Comparison of ENCODE assay signal across 14 cellular contexts in the genomic region with DNA sequence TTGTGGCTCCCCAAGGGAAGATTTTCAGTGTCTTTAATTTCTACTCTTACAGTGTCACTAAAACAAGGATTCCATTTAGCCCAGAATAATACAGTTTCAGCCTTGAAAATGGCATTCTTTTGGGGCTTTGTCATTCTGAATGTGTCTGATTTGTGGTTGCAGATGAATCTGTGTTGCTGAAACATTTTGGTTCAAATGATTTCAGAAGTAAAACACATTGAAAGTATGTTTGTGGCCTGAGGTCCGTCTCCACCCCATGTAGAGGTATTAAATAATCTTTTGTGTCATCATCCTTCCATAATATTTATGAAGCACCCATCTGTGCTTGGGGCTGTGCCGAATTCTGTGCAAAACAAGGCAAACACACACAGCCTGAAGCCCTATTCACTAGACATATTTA. TPM values are rescaled to one million over a fixed set of nuclear protein-coding genes. Genes with fewer than 3 reads are reported as not detected.
DNase-seq lines count a peak whose midpoint lies in the region; FAIRE-seq and TF ChIP-seq lines count a peak whose summit lies in the region.
"Not testable (repeated sequence)": the region's sequence is repeated elsewhere in the genome, so short reads cannot be mapped to it uniquely, and the experiment has no call there.
"Had no signal": no experiment of that assay in that cellular context is flagged by ENCODE, and none has a peak within 500 bp of the region (broad histone marks: within the 10 kb centered on the region; RNA-seq: fewer than 3 reads in every experiment).

No MANE protein-coding gene starts in this region.

- not testable (repeated sequence) for H3K36me3 ChIP-seq in GM23248 (ENCODE audit: low read depth); kidney epithelial cell (ENCODE audit: control insufficient read depth, insufficient read depth, low read length)

- H3F3A ChIP-seq in GM23248 (ENCODE audit: insufficient read depth) = not testable (repeated sequence)

- not testable (repeated sequence) for H3K9ac ChIP-seq in GM23248

- 33 to 34% methylated on average over 2 of the region's 2 CpGs for WGBS in GM23248 (ENCODE audit: low coverage in 1 of 2, low lambda C conversion rate in 2 of 2, missing lambda C conversion rate in 2 of 2), 2 experiments

- not testable (repeated sequence) for H4K20me1 ChIP-seq in GM23248 (ENCODE audit: insufficient read depth)

- not testable (repeated sequence) for H3K79me2 ChIP-seq in GM23248 (ENCODE audit: insufficient read depth)

- H3K4me2 ChIP-seq in GM23248 (ENCODE audit: unreplicated experiment) = not testable (repeated sequence)

- H3K27me3 ChIP-seq in GM23248 (replicated peaks; ENCODE audit: insufficient read depth); kidney epithelial cell (ENCODE audit: control insufficient read depth, insufficient read depth, low read length): not testable (repeated sequence)

- not testable (repeated sequence) for H3K9me3 ChIP-seq in GM23248 (ENCODE audit: low read depth)

- FAIRE-seq in urothelium cell line (lab: Jason Lieb, UNC) = not testable (repeated sequence)

- not testable (repeated sequence) for H3K27ac ChIP-seq in GM23248

- not testable (repeated sequence) for TF ChIP-seq CTCF in AG09319 (IDR thresholded peaks at IDR 0.05; ENCODE audit: low read depth, low read length); kidney epithelial cell (IDR thresholded peaks at IDR 0.05; ENCODE audit: insufficient read depth, low read length, poor library complexity, severe bottlenecking)

- peak; percentile 10 for DNase-seq in AG09319 (ENCODE audit: extremely low read depth, low read depth)
- peak; percentile 55 for DNase-seq in GM23248
- peak; percentile 80 for DNase-seq in M059J (ENCODE audit: low read depth)
- DNase-seq in astrocyte of the hippocampus (ENCODE audit: low read depth, low spot score) = peak; percentile 16
- DNase-seq in fibroblast of peridontal ligament (ENCODE audit: extremely low read depth) = peak; percentile 74
- DNase-seq in kidney epithelial cell (ENCODE audit: low read depth) = peak; percentile 18
- peak; percentile 31 for DNase-seq in pons (ENCODE audit: low spot score)
- DNase-seq in urothelium cell line (ENCODE audit: low spot score) = peak; percentile 25

- H3K4me1 ChIP-seq in GM23248 (ENCODE audit: insufficient read depth) = not testable (repeated sequence)

- not testable (repeated sequence) for H2AFZ ChIP-seq in GM23248

- in situ Hi-C loops in GM23248 (cut with MboI) = not testable (repeated sequence)

- not testable (repeated sequence) for H3K9me2 ChIP-seq in GM23248 (ENCODE audit: insufficient read depth)

- H3K4me3 ChIP-seq in GM23248; kidney epithelial cell (ENCODE audit: low read depth, low read length): not testable (repeated sequence)

RNA-seq across cellular contexts. Expression of gene PGM5, which starts 40.6 kb away (rescaled TPM):
- total RNA-seq in GM23248 (2014; rRNA removed; shearing (Covaris generic)) = 0.11 TPM in 1 of 2 replicates, not detected in the other
- polyA plus RNA-seq in GM23248 (2016; fragmentation: Nextera tagmentation; extraction: Ambion mirVana) = 0.46 TPM in 1 of 2 replicates, not detected in the other
- total RNA-seq in M059J (2014; rRNA removed; shearing (Covaris generic)) = 0.94 and 1.1 TPM in 2 replicates
- 0.79 and 1.2 TPM in 2 replicates for total RNA-seq in kidney epithelial cell
- total RNA-seq: activated CD8-positive, alpha-beta memory T cell treated with anti-CD3 and anti-CD28 coated beads, Interleukin-2, amount 10 ng/mL, durations not matched to agents 7 days and 5 days; activated naive CD8-positive, alpha-beta T cell treated with anti-CD3 and anti-CD28 coated beads for 36 hours; activated T-cell treated with anti-CD3 and anti-CD28 coated beads, Interleukin-2, amount 50 U/mL, for 4 hours; CD4-positive, CD25-positive, alpha-beta regulatory T cell; PC-9; T-helper 2 cell treated with Interferon-gamma antibody and Interleukin-4, amounts not matched to agents 100 ng/mL and 5 ng/mL, for 36 hours had no signal
- polyA plus RNA-seq: CD4-positive, CD25-positive, alpha-beta regulatory T cell had no signal

Comparison
In these comparisons a context has a peak if more than half of its experiments do, and no peak if none do; other contexts are left out.
1. DNase-seq: peak in every context shown above with its lines; median percentile 80 in M059J; 74 in fibroblast of peridontal ligament; 55 in GM23248; 31 in pons; 25 in urothelium cell line; 18 in kidney epithelial cell; 16 in astrocyte of the hippocampus; 10 in AG09319.